Comparison of ENCODE assay signal across 8 cellular contexts in genomic region chr13:42334329-42334706, GRCh38.
DNase-seq lines count a peak whose midpoint lies in the region; ATAC-seq and TF ChIP-seq lines count a peak whose summit lies in the region.

No MANE protein-coding gene starts in this region.

- intact Hi-C loops in activated CD8-positive, alpha-beta T cell treated with anti-CD3 and anti-CD28 coated beads for 36 hours (cut with micrococcal nuclease) = loop anchor here (5.0 to 10.0 kb wide), 3 partner anchors 60 to 163 kb away; no protein-coding TSS in a partner anchor

- POLR2A ChIA-PET in activated CD8-positive, alpha-beta T cell treated with anti-CD3 and anti-CD28 coated beads for 36 hours (lab: Charles Lee) = interaction anchor here (1.0 to 1.1 kb wide), 2 partner anchors 19 to 21 kb away, joined by 3 to 4 read pairs; no protein-coding TSS in a partner anchor

- peaks cover 5 to 9% of the 10 kb centered on the region in 2 donors for H3K9me3 Mint-ChIP-seq in activated naive CD4-positive, alpha-beta T cell treated with anti-CD3 and anti-CD28 coated beads, Interleukin-2, amount 50 U/mL, for 72 hours
- no peaks in the 10 kb centered on the region for H3K9me3 Mint-ChIP-seq in activated CD8-positive, alpha-beta T cell treated with anti-CD3 and anti-CD28 coated beads for 36 hours

- H3K36me3 Mint-ChIP-seq in activated naive CD4-positive, alpha-beta T cell treated with anti-CD3 and anti-CD28 coated beads, Interleukin-2, amount 50 U/mL, for 72 hours = peaks cover 0 to 4% of the 10 kb centered on the region in 2 donors
- H3K36me3 Mint-ChIP-seq in activated CD8-positive, alpha-beta T cell treated with anti-CD3 and anti-CD28 coated beads for 36 hours (ENCODE audit: low read depth) = peaks cover 11% of the 10 kb centered on the region

- H3K27ac Mint-ChIP-seq in activated naive CD4-positive, alpha-beta T cell treated with anti-CD3 and anti-CD28 coated beads, Interleukin-2, amount 50 U/mL, for 72 hours = peak overlapping the region in 1 of 2 donors; percentile 37
- H3K27ac Mint-ChIP-seq in activated CD8-positive, alpha-beta T cell treated with anti-CD3 and anti-CD28 coated beads for 36 hours = peak overlapping the region; percentile 53

- no peak for TF ChIP-seq CTCF in activated CD8-positive, alpha-beta T cell treated with anti-CD3 and anti-CD28 coated beads for 36 hours (IDR thresholded peaks at IDR 0.05)

- no peak for DNase-seq in activated naive CD4-positive, alpha-beta T cell treated with anti-CD3 and anti-CD28 coated beads, Interleukin-2, amount 50 U/mL, for 72 hours (ENCODE audit: low spot score in 2 of 2)
- no peak for DNase-seq in activated naive CD4-positive, alpha-beta T cell (lab: John Stamatoyannopoulos, UW)
- DNase-seq in activated CD8-positive, alpha-beta T cell treated with anti-CD3 and anti-CD28 coated beads for 36 hours = no peak
- DNase-seq in D341Med (ENCODE audit: low spot score) = no peak
- no peak for DNase-seq in NCI-H1048 (lab: John Stamatoyannopoulos, UW)
- DNase-seq in T-helper 9 cell = no peak

- H3K27me3 Mint-ChIP-seq in activated CD8-positive, alpha-beta T cell treated with anti-CD3 and anti-CD28 coated beads for 36 hours = no peaks in the 10 kb centered on the region

- peaks cover 54% of the 10 kb centered on the region for H3K4me1 Mint-ChIP-seq in activated CD8-positive, alpha-beta T cell treated with anti-CD3 and anti-CD28 coated beads for 36 hours (ENCODE audit: low read depth)

- no peak overlapping the region for H3K4me3 Mint-ChIP-seq in activated CD8-positive, alpha-beta T cell treated with anti-CD3 and anti-CD28 coated beads for 36 hours

- ATAC-seq in activated naive CD4-positive, alpha-beta T cell treated with anti-CD3 and anti-CD28 coated beads, Interleukin-2, amount 50 U/mL, for 72 hours = peak; percentile 36 to 43
- peak; percentile 46 for ATAC-seq in HG03095 (IDR thresholded peaks at IDR 0.05; ENCODE audit: unreplicated experiment)
- ATAC-seq in activated CD8-positive, alpha-beta T cell treated with anti-CD3 and anti-CD28 coated beads for 36 hours = peak; percentile 35
- no peak for ATAC-seq in HG02884 (IDR thresholded peaks at IDR 0.05; ENCODE audit: unreplicated experiment)

- CTCF ChIA-PET in activated CD8-positive, alpha-beta T cell treated with anti-CD3 and anti-CD28 coated beads for 36 hours (lab: Charles Lee) = interaction anchor here (0.6 to 2.1 kb wide), 29 partner anchors 9 to 638 kb away, joined by 3 to 21 read pairs (median 4); no protein-coding TSS in a partner anchor
